Comparison of ENCODE assay signal across 19 cellular contexts in genomic region chr5:134566181-134566740, GRCh38. TPM values are rescaled to one million over a fixed set of nuclear protein-coding genes. Genes with fewer than 3 reads are reported as not detected.
DNase-seq lines count a peak whose midpoint lies in the region; ATAC-seq and TF ChIP-seq lines count a peak whose summit lies in the region.
"Had no signal": no experiment of that assay in that cellular context is flagged by ENCODE, and none has a peak within 500 bp of the region (broad histone marks: within the 10 kb centered on the region; RNA-seq: fewer than 3 reads in every experiment).

No MANE protein-coding gene starts in this region.

- CTCF ChIA-PET in CD4-positive, alpha-beta T cell (lab: Charles Lee), result interaction anchor here (0.6 to 1.6 kb wide), 2 partner anchors 39 to 187 kb away, joined by 3 to 4 read pairs; no protein-coding TSS in a partner anchor

- no peaks in the 10 kb centered on the region for H3K9me3 Mint-ChIP-seq in activated T-cell treated with anti-CD3 and anti-CD28 coated beads, Interleukin-2, amount 50 U/mL, for 24 hours
- no peaks in the 10 kb centered on the region for H3K9me3 Mint-ChIP-seq in CD4-positive, alpha-beta T cell
- H3K9me3 Mint-ChIP-seq in neural crest cell (no peaks in the 10 kb centered on the region), type B pancreatic cell (no peaks in the 10 kb centered on the region)
- H3K9me3 Mint-ChIP-seq: CD8-positive, alpha-beta memory T cell had no signal

- POLR2A ChIA-PET in CD4-positive, alpha-beta T cell (lab: Charles Lee), result interaction anchor here (1.0 kb wide), 1 partner anchor 194 kb away, joined by 3 read pairs; the partner anchor contains the start of gene UBE2B

- H3K27ac ChIP-seq in CD4-positive, alpha-beta T cell (ENCODE audit: low read depth, low read length), result no peak overlapping the region
- peak overlapping the region in 3 of 5 donors; percentile 42 to 93 (median 93) for H3K27ac ChIP-seq in adrenal gland
- H3K27ac ChIP-seq: BLaER1 had no signal

- no peaks in the 10 kb centered on the region for H3K27me3 Mint-ChIP-seq in activated T-cell treated with anti-CD3 and anti-CD28 coated beads, Interleukin-2, amount 50 U/mL, for 24 hours
- H3K27me3 Mint-ChIP-seq in CD4-positive, alpha-beta T cell, result no peaks in the 10 kb centered on the region
- H3K27me3 Mint-ChIP-seq in neural crest cell (ENCODE audit: low read depth) (no peaks in the 10 kb centered on the region), type B pancreatic cell (no peaks in the 10 kb centered on the region)
- H3K27me3 Mint-ChIP-seq: CD8-positive, alpha-beta memory T cell had no signal

- no peak overlapping the region for H3K4me3 Mint-ChIP-seq in activated T-cell treated with anti-CD3 and anti-CD28 coated beads, Interleukin-2, amount 50 U/mL, for 24 hours
- no peak overlapping the region for H3K4me3 Mint-ChIP-seq in CD4-positive, alpha-beta T cell
- H3K4me3 Mint-ChIP-seq in neural crest cell (no peak overlapping the region), type B pancreatic cell (no peak overlapping the region)
- H3K4me3 Mint-ChIP-seq: CD8-positive, alpha-beta memory T cell had no signal

- H3K27ac Mint-ChIP-seq in activated T-cell treated with anti-CD3 and anti-CD28 coated beads, Interleukin-2, amount 50 U/mL, for 24 hours, result peak overlapping the region; percentile 59
- peak overlapping the region; percentile 11 for H3K27ac Mint-ChIP-seq in CD4-positive, alpha-beta T cell
- peak overlapping the region; percentile 12 for H3K27ac Mint-ChIP-seq in neural crest cell (ENCODE audit: unreplicated experiment)
- no peak overlapping the region for H3K27ac Mint-ChIP-seq in type B pancreatic cell

- peaks cover 16% of the 10 kb centered on the region for H3K4me1 Mint-ChIP-seq in activated T-cell treated with anti-CD3 and anti-CD28 coated beads, Interleukin-2, amount 50 U/mL, for 24 hours (ENCODE audit: low read depth)
- peaks cover 5% of the 10 kb centered on the region for H3K4me1 Mint-ChIP-seq in CD4-positive, alpha-beta T cell (ENCODE audit: low read depth)
- H3K4me1 Mint-ChIP-seq in neural crest cell (peaks cover 24% of the 10 kb centered on the region), type B pancreatic cell (ENCODE audit: unreplicated experiment) (peaks cover 4% of the 10 kb centered on the region)

- H3K27me3 ChIP-seq in CD4-positive, alpha-beta T cell (ENCODE audit: control insufficient read depth, insufficient read depth, low read length), result no peaks in the 10 kb centered on the region
- no peaks in the 10 kb centered on the region for H3K27me3 ChIP-seq in adrenal gland
- H3K27me3 ChIP-seq: BLaER1, MG63 had no signal

- 86 to 96% (median 93%) methylated on average over 7 to 21 of the region's 21 CpGs for WGBS in adrenal gland, 4 donors

- no peaks in the 10 kb centered on the region for H3K9me3 ChIP-seq in CD4-positive, alpha-beta T cell (ENCODE audit: control insufficient read depth, low read length)
- no peaks in the 10 kb centered on the region for H3K9me3 ChIP-seq in adrenal gland (replicated peaks in 1 of 3)
- H3K9me3 ChIP-seq: BLaER1, MG63 had no signal

- peaks cover 48 to 62% of the 10 kb centered on the region in 2 donors for H3K4me1 ChIP-seq in adrenal gland (replicated peaks in 1 of 2)
- H3K4me1 ChIP-seq: BLaER1 had no signal

- ATAC-seq in CD4-positive, alpha-beta T cell (ENCODE audit: poor library complexity), result no peak
- ATAC-seq in GM21576 (IDR thresholded peaks at IDR 0.05; ENCODE audit: unreplicated experiment) (no peak), GM18498 (IDR thresholded peaks at IDR 0.05; ENCODE audit: unreplicated experiment) (no peak)

- H3K4me3 ChIP-seq in adrenal gland, result no peak overlapping the region
- H3K4me3 ChIP-seq: BLaER1, MG63 had no signal

- TF ChIP-seq CTCF in CD4-positive, alpha-beta T cell (IDR thresholded peaks at IDR 0.05), result no peak
- TF ChIP-seq CTCF in adrenal gland (IDR thresholded peaks at IDR 0.05) (no peak), neural crest cell (conservative IDR thresholded peaks at IDR 0.05) (no peak), type B pancreatic cell (conservative IDR thresholded peaks at IDR 0.05) (no peak)

- peaks cover 97% of the 10 kb centered on the region for H3K36me3 Mint-ChIP-seq in activated T-cell treated with anti-CD3 and anti-CD28 coated beads, Interleukin-2, amount 50 U/mL, for 24 hours (ENCODE audit: low read depth)
- H3K36me3 Mint-ChIP-seq in CD4-positive, alpha-beta T cell (ENCODE audit: low read depth), result peaks cover 96% of the 10 kb centered on the region
- H3K36me3 Mint-ChIP-seq in neural crest cell (ENCODE audit: low read depth) (no peaks in the 10 kb centered on the region), type B pancreatic cell (no peaks in the 10 kb centered on the region)

- intact Hi-C loops in CD4-positive, alpha-beta T cell (cut with DNase I, micrococcal nuclease), result no loop called here
- intact Hi-C loops in adrenal gland (cut with DNase I), result loop anchor here in 1 of 2 donors (5.0 kb wide), 1 partner anchor 39 kb away; the partner anchor contains the start of gene JADE2

- no peak for DNase-seq in activated T-cell treated with anti-CD3 and anti-CD28 coated beads, Interleukin-2, amount 50 U/mL, for 24 hours
- DNase-seq in activated T-cell treated with anti-CD3 and anti-CD28 coated beads for 4 hours (no peak), adrenal gland (peak in 1 of 7 donors; percentile 12), neural crest cell (ENCODE audit: low read depth, low spot score) (no peak), type B pancreatic cell (ENCODE audit: extremely low spot score, unreplicated experiment) (no peak)
- DNase-seq in CD4-positive, alpha-beta T cell, result no peak
- DNase-seq: CD8-positive, alpha-beta memory T cell; DMS79 treated with DMSO at 0.1 percent for 48 hours; GOT3; Karpas-422; MG63; NCI-H1092; NCI-H146; NCI-H2081 treated with DMSO at 0.1 percent for 48 hours; NCI-H2227 treated with DMSO at 0.1 percent for 48 hours; NCI-H524 had no signal

- peaks cover 0 to 70% of the 10 kb centered on the region in 2 donors for H3K36me3 ChIP-seq in adrenal gland (replicated peaks in 1 of 2)

- TF ChIP-seq POLR2A in adrenal gland (IDR thresholded peaks at IDR 0.05), result no peak

RNA-seq across cellular contexts. Expression of gene JADE2, which starts 40.8 kb away (rescaled TPM):
- 100 to 1,000 TPM; 120 to 124 TPM for total RNA-seq in CD4-positive, alpha-beta T cell
- total RNA-seq in adrenal gland (100 to 1,000 TPM in 1 of 8 donors, 10 to 100 TPM in 7; 60.5 to 180 (median 83.2) TPM), neural crest cell (2.1 and 2.4 TPM in 2 replicates), type B pancreatic cell (ENCODE audit: low replicate concordance) (10.8 and 29.8 TPM in 2 replicates)
- 10 to 100 TPM; 10.2 to 25.8 (median 25.7) TPM for polyA plus RNA-seq in adrenal gland
